1 cellular context compared by ENCODE assay signal in the genomic region with DNA sequence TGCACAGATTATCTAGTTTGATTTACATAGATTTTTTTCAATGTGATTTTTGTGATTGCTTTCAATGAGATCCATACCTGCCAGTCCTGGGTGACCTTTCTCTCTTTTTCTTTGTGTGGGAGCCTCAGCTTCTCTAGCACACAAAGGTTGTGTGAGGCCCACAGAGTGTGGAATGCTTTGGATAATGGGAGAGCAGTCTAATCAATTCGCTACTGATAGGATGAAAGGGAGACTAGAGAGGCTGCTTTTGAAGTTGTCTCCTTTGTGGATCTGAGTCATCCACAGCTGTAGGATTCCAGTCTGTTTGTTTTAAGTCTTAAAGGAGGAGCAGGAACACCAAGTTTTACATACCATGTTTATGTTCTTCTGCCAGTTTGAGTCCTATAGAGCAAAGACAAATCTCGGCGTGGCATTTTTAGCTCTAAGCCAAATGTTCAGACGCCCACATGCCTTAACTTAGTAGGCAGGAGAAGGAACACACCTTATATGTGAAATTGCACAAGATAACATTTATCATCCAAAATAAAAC.
TF ChIP-seq lines count a peak whose summit lies in the region.

No MANE protein-coding gene starts in this region.

TF ChIP-seq in HepG2, 621 proteins besides CTCF, POLR2A, EP300 and RAD21 (continued from another document and continues in another):
- TF ChIP-seq, protein P1, sequence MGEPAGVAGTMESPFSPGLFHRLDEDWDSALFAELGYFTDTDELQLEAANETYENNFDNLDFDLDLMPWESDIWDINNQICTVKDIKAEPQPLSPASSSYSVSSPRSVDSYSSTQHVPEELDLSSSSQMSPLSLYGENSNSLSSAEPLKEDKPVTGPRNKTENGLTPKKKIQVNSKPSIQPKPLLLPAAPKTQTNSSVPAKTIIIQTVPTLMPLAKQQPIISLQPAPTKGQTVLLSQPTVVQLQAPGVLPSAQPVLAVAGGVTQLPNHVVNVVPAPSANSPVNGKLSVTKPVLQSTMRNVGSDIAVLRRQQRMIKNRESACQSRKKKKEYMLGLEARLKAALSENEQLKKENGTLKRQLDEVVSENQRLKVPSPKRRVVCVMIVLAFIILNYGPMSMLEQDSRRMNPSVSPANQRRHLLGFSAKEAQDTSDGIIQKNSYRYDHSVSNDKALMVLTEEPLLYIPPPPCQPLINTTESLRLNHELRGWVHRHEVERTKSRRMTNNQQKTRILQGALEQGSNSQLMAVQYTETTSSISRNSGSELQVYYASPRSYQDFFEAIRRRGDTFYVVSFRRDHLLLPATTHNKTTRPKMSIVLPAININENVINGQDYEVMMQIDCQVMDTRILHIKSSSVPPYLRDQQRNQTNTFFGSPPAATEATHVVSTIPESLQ (CRISPR knock-in tag; conservative IDR thresholded peaks at IDR 0.05) = no peak
- TF ChIP-seq ZNF512 (CRISPR knock-in tag; IDR thresholded peaks at IDR 0.05) (no peak), ZNF331 (CRISPR knock-in tag; IDR thresholded peaks at IDR 0.05) (peak; percentile 85; the same call in 1 of the 2 replicates), FOXC1 (CRISPR knock-in tag; IDR thresholded peaks at IDR 0.05; ENCODE audit: borderline replicate concordance) (no peak), HOXA9 (CRISPR knock-in tag; IDR thresholded peaks at IDR 0.05; ENCODE audit: borderline replicate concordance) (no peak), ZNF326 (CRISPR knock-in tag; IDR thresholded peaks at IDR 0.05; ENCODE audit: borderline replicate concordance) (no peak), TRIM22 (IDR thresholded peaks at IDR 0.05) (no peak), ZBTB21 (CRISPR knock-in tag; IDR thresholded peaks at IDR 0.05) (0 out of 2 replicates have a peak, but pooled peaks have one; percentile 19), CREB1 (IDR thresholded peaks at IDR 0.05) (no peak), CREB1 (CRISPR knock-in tag; IDR thresholded peaks at IDR 0.05) (peak; percentile 80), GATA4 (IDR thresholded peaks at IDR 0.05; ENCODE audit: borderline replicate concordance, low read depth) (peak; percentile 96), AKAP8 (CRISPR knock-in tag; IDR thresholded peaks at IDR 0.05) (no peak), ZNF737 (CRISPR knock-in tag; IDR thresholded peaks at IDR 0.05; ENCODE audit: borderline replicate concordance) (no peak), KAT8 (CRISPR knock-in tag; IDR thresholded peaks at IDR 0.05) (peak; percentile 77), PLRG1 (conservative IDR thresholded peaks at IDR 0.05) (no peak), ZNF83 (CRISPR knock-in tag; IDR thresholded peaks at IDR 0.05; ENCODE audit: borderline replicate concordance) (no peak), XRCC5 (optimal IDR thresholded peaks at IDR 0.05; ENCODE audit: low read length) (no peak), ZFP62 (CRISPR knock-in tag; IDR thresholded peaks at IDR 0.05) (no peak), SUZ12 (IDR thresholded peaks at IDR 0.05; ENCODE audit: low read depth, low read length) (no peak), ZNF678 (CRISPR knock-in tag; IDR thresholded peaks at IDR 0.05) (no peak), ZNF547 (CRISPR knock-in tag; IDR thresholded peaks at IDR 0.05) (no peak), DMAP1 (CRISPR knock-in tag; IDR thresholded peaks at IDR 0.05) (peak; percentile 40; the same call in 1 of the 2 replicates), CEBPZ (IDR thresholded peaks at IDR 0.05; ENCODE audit: low read length) (no peak), FOXK1 (CRISPR knock-in tag; IDR thresholded peaks at IDR 0.05; ENCODE audit: borderline replicate concordance, low read depth) (peak; percentile 90; the same call in 1 of the 2 replicates), ZBTB1 (CRISPR knock-in tag; IDR thresholded peaks at IDR 0.05; ENCODE audit: borderline replicate concordance) (no peak), SKI (IDR thresholded peaks at IDR 0.05; ENCODE audit: partially characterized antibody) (peak; percentile 85), MYNN (CRISPR knock-in tag; IDR thresholded peaks at IDR 0.05; ENCODE audit: low read depth) (no peak), RFX5 (IDR thresholded peaks at IDR 0.05; ENCODE audit: low read depth, low read length) (no peak), PPARG (CRISPR knock-in tag; conservative IDR thresholded peaks at IDR 0.05) (peak; percentile 96), KAT7 (CRISPR knock-in tag; IDR thresholded peaks at IDR 0.05; ENCODE audit: borderline replicate concordance) (no peak), ARID4A (CRISPR knock-in tag; IDR thresholded peaks at IDR 0.05; ENCODE audit: borderline replicate concordance) (no peak; the same call in 1 of the 2 replicates), DPF2 (CRISPR knock-in tag; IDR thresholded peaks at IDR 0.05; ENCODE audit: borderline replicate concordance, low read depth) (peak; percentile 91), ZNF577 (CRISPR knock-in tag; IDR thresholded peaks at IDR 0.05; ENCODE audit: borderline replicate concordance, low read depth) (no peak), NR3C1 (CRISPR knock-in tag; IDR thresholded peaks at IDR 0.05) (no peak), ZNF713 (CRISPR knock-in tag; IDR thresholded peaks at IDR 0.05) (no peak), REL (CRISPR knock-in tag; conservative IDR thresholded peaks at IDR 0.05) (no peak), ZBTB7A (CRISPR knock-in tag; IDR thresholded peaks at IDR 0.05) (no peak), ZNF615 (CRISPR knock-in tag; IDR thresholded peaks at IDR 0.05; ENCODE audit: borderline replicate concordance) (no peak), ZNF30 (CRISPR knock-in tag; IDR thresholded peaks at IDR 0.05) (no peak), ZNF333 (CRISPR knock-in tag; IDR thresholded peaks at IDR 0.05; ENCODE audit: borderline replicate concordance) (no peak), HOXA7 (CRISPR knock-in tag; IDR thresholded peaks at IDR 0.05) (no peak), ZNF546 (CRISPR knock-in tag; conservative IDR thresholded peaks at IDR 0.05) (no peak), STAG1 (CRISPR knock-in tag; IDR thresholded peaks at IDR 0.05) (peak; percentile 22; the same call in 1 of the 2 replicates)
- TF ChIP-seq, protein P2, sequence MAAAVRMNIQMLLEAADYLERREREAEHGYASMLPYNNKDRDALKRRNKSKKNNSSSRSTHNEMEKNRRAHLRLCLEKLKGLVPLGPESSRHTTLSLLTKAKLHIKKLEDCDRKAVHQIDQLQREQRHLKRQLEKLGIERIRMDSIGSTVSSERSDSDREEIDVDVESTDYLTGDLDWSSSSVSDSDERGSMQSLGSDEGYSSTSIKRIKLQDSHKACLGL (CRISPR knock-in tag; IDR thresholded peaks at IDR 0.05) = no peak
- TF ChIP-seq, protein P3, sequence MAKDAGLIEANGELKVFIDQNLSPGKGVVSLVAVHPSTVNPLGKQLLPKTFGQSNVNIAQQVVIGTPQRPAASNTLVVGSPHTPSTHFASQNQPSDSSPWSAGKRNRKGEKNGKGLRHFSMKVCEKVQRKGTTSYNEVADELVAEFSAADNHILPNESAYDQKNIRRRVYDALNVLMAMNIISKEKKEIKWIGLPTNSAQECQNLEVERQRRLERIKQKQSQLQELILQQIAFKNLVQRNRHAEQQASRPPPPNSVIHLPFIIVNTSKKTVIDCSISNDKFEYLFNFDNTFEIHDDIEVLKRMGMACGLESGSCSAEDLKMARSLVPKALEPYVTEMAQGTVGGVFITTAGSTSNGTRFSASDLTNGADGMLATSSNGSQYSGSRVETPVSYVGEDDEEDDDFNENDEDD (CRISPR knock-in tag; IDR thresholded peaks at IDR 0.05; ENCODE audit: borderline replicate concordance) = peak; percentile 16; the same call in 1 of the 2 replicates
- TF ChIP-seq, protein P4, sequence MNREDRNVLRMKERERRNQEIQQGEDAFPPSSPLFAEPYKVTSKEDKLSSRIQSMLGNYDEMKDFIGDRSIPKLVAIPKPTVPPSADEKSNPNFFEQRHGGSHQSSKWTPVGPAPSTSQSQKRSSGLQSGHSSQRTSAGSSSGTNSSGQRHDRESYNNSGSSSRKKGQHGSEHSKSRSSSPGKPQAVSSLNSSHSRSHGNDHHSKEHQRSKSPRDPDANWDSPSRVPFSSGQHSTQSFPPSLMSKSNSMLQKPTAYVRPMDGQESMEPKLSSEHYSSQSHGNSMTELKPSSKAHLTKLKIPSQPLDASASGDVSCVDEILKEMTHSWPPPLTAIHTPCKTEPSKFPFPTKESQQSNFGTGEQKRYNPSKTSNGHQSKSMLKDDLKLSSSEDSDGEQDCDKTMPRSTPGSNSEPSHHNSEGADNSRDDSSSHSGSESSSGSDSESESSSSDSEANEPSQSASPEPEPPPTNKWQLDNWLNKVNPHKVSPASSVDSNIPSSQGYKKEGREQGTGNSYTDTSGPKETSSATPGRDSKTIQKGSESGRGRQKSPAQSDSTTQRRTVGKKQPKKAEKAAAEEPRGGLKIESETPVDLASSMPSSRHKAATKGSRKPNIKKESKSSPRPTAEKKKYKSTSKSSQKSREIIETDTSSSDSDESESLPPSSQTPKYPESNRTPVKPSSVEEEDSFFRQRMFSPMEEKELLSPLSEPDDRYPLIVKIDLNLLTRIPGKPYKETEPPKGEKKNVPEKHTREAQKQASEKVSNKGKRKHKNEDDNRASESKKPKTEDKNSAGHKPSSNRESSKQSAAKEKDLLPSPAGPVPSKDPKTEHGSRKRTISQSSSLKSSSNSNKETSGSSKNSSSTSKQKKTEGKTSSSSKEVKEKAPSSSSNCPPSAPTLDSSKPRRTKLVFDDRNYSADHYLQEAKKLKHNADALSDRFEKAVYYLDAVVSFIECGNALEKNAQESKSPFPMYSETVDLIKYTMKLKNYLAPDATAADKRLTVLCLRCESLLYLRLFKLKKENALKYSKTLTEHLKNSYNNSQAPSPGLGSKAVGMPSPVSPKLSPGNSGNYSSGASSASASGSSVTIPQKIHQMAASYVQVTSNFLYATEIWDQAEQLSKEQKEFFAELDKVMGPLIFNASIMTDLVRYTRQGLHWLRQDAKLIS (CRISPR knock-in tag; IDR thresholded peaks at IDR 0.05) = no peak
